20 cellular contexts compared by ENCODE assay signal in genomic region chr9:3954228-3954949, GRCh38.
A peak's percentile ranks its signal among the peaks of the same experiment; 100 is the strongest.
DNase-seq lines count a peak whose midpoint lies in the region; TF ChIP-seq lines count a peak whose summit lies in the region.
"Had no signal": no experiment of that assay in that cellular context is flagged by ENCODE, and none has a peak within 500 bp of the region (broad histone marks: within the 10 kb centered on the region; RNA-seq: fewer than 3 reads in every experiment).

No MANE protein-coding gene starts in this region.

- H4K8ac ChIP-seq in mesenchymal stem cell (ENCODE audit: low read length): no peak overlapping the region

- H3K4me1 ChIP-seq in A673 (ENCODE audit: insufficient read depth, low read length, poor library complexity, severe bottlenecking): peaks cover 49% of the 10 kb centered on the region
- H3K4me1 ChIP-seq in HUES48 (ENCODE audit: control insufficient read depth, insufficient read depth, low read length): peaks cover 42% of the 10 kb centered on the region
- H3K4me1 ChIP-seq in mesenchymal stem cell (ENCODE audit: control insufficient read depth, insufficient read depth, low read depth, low read length): peaks cover 3% of the 10 kb centered on the region
- peaks cover 13% of the 10 kb centered on the region for H3K4me1 ChIP-seq in left ventricle myocardium inferior
- H3K4me1 ChIP-seq: stomach, transverse colon had no signal

- no peaks in the 10 kb centered on the region for H3K9me3 ChIP-seq in A673 (ENCODE audit: low read depth, low read length, poor library complexity, severe bottlenecking)
- no peaks in the 10 kb centered on the region for H3K9me3 ChIP-seq in HUES48 (ENCODE audit: control insufficient read depth, insufficient read depth, low read length)
- no peaks in the 10 kb centered on the region for H3K9me3 ChIP-seq in mesenchymal stem cell (ENCODE audit: control insufficient read depth, low read length)
- no peaks in the 10 kb centered on the region for H3K9me3 ChIP-seq in left ventricle myocardium inferior (replicated peaks)
- H3K9me3 ChIP-seq: stomach, transverse colon had no signal

- DNase-seq in A673 (ENCODE audit: low spot score): peak; percentile 89
- no peak for DNase-seq in caudate nucleus (lab: John Stamatoyannopoulos, UW)
- no peak for DNase-seq in mesenchymal stem cell
- no peak for DNase-seq in activated effector memory CD4-positive, alpha-beta T cell treated with anti-CD3 and anti-CD28 coated beads, Interleukin-2, amount 50 U/mL, for 16 hours
- DNase-seq in left ventricle myocardium inferior: no peak
- no peak for DNase-seq in NCI-H345 treated with DMSO at 0.1 percent for 48 hours (lab: John Stamatoyannopoulos, UW; ENCODE audit: unreplicated experiment)
- DNase-seq in DMS79 (lab: John Stamatoyannopoulos, UW): no peak
- DNase-seq: activated gamma-delta T cell treated with Interleukin-2 at 50 U/mL for 16 hours; amniotic stem cell; cerebellar nuclear complex; head of caudate nucleus; NCI-H2029; NCI-H446; PC-9; SHP77 treated with DMSO at 0.1 percent for 48 hours; stimulated activated CD4-positive, alpha-beta T cell treated with anti-CD3 and anti-CD28 coated beads, Interleukin-4, amount 100 ng/mL, for 1 hour; stomach; transverse colon had no signal

- no peaks in the 10 kb centered on the region for H3K36me3 ChIP-seq in A673 (ENCODE audit: insufficient read depth, low read length, poor library complexity, severe bottlenecking)
- no peaks in the 10 kb centered on the region for H3K36me3 ChIP-seq in HUES48 (ENCODE audit: control insufficient read depth, insufficient read depth, low read length)
- H3K36me3 ChIP-seq in mesenchymal stem cell (ENCODE audit: control insufficient read depth in 1 of 2, insufficient read depth in 2 of 2, low read depth in 1 of 2, low read length in 2 of 2): no peaks in the 10 kb centered on the region
- H3K36me3 ChIP-seq in left ventricle myocardium inferior: no peaks in the 10 kb centered on the region
- H3K36me3 ChIP-seq: stomach, transverse colon had no signal

- TF ChIP-seq CTCF in A673 (conservative IDR thresholded peaks at IDR 0.05; ENCODE audit: low read depth, low read length) (no peak), left ventricle myocardium inferior (IDR thresholded peaks at IDR 0.05; ENCODE audit: borderline replicate concordance) (no peak)

- no peak overlapping the region for H3K4me2 ChIP-seq in mesenchymal stem cell (ENCODE audit: low read length, poor library complexity, severe bottlenecking)
- H3K4me2 ChIP-seq: PC-9 had no signal

- H2BK15ac ChIP-seq in mesenchymal stem cell (ENCODE audit: low read depth, poor library complexity, severe bottlenecking): no peak overlapping the region

- no peak overlapping the region for H3K14ac ChIP-seq in mesenchymal stem cell (ENCODE audit: low read length in 2 of 2)

- no peak overlapping the region for H3K23ac ChIP-seq in mesenchymal stem cell (ENCODE audit: low read length in 2 of 2)

- H3K27me3 ChIP-seq in A673 (replicated peaks; ENCODE audit: insufficient read depth, low read depth, low read length, poor library complexity) (no peaks in the 10 kb centered on the region), HUES48 (ENCODE audit: control insufficient read depth, insufficient read depth, low read length) (no peaks in the 10 kb centered on the region), mesenchymal stem cell (ENCODE audit: control insufficient read depth in 1 of 2, insufficient read depth in 1 of 2, low read length in 2 of 2) (no peaks in the 10 kb centered on the region), left ventricle myocardium inferior (ENCODE audit: low read depth) (no peaks in the 10 kb centered on the region)
- H3K27me3 ChIP-seq: stomach, transverse colon had no signal

- H3K27ac ChIP-seq in A673 (ENCODE audit: low read depth, low read length, poor library complexity, severe bottlenecking) (peak overlapping the region; percentile 62), HUES48 (ENCODE audit: low read depth, low read length) (peak overlapping the region; percentile 91), caudate nucleus (ENCODE audit: low read depth, low read length) (peak overlapping the region; percentile 36), mesenchymal stem cell (ENCODE audit: low read length, poor library complexity, severe bottlenecking) (peak overlapping the region; percentile 45), left ventricle myocardium inferior (replicated peaks) (no peak overlapping the region)
- H3K27ac ChIP-seq: GM23248, PC-9, transverse colon had no signal

- peak overlapping the region in 1 of 2 experiments; percentile 38 for H3K4ac ChIP-seq in mesenchymal stem cell (ENCODE audit: low read depth in 1 of 2, low read length in 2 of 2)

- H3K9ac ChIP-seq in HUES48 (ENCODE audit: low read depth, low read length): no peak overlapping the region
- peak overlapping the region; percentile 18 for H3K9ac ChIP-seq in mesenchymal stem cell (ENCODE audit: low read length)
- H3K9ac ChIP-seq: GM23248 had no signal

- CTCF ChIA-PET in A673 (lab: Charles Lee): interaction anchor here (0.6 kb wide), 1 partner anchor 8 kb away, joined by 5 read pairs; no protein-coding TSS in a partner anchor

- POLR2A ChIA-PET in A673 (lab: Charles Lee; ENCODE audit: low non-redundant PET): interaction anchor here (0.5 to 0.7 kb wide), 2 partner anchors 11 to 67 kb away, joined by 5 to 10 read pairs; no protein-coding TSS in a partner anchor

- intact Hi-C loops in A673 (cut with micrococcal nuclease; ENCODE audit: unreplicated experiment) (loop anchor here (10.0 kb wide), 1 partner anchor 430 kb away; the partner anchor contains the start of gene RFX3), left ventricle myocardium inferior (cut with micrococcal nuclease) (no loop called here)

- H2BK12ac ChIP-seq in mesenchymal stem cell (ENCODE audit: low read length in 2 of 2): no peak overlapping the region

- H2BK5ac ChIP-seq in mesenchymal stem cell (ENCODE audit: low read depth, low read length, poor library complexity, severe bottlenecking): no peak overlapping the region

- peaks cover 30% of the 10 kb centered on the region for H3K79me1 ChIP-seq in mesenchymal stem cell (replicated peaks; ENCODE audit: low read length, poor library complexity, severe bottlenecking)

- H3K4me3 ChIP-seq in A673 (ENCODE audit: low read depth, low read length, poor library complexity, severe bottlenecking) (no peak overlapping the region), HUES48 (ENCODE audit: low read depth, low read length) (no peak overlapping the region; the same call in 1 of the 2 replicates), mesenchymal stem cell (ENCODE audit: insufficient read depth in 1 of 2, low read depth in 1 of 2, low read length in 2 of 2) (no peak overlapping the region), left ventricle myocardium inferior (no peak overlapping the region)
- H3K4me3 ChIP-seq: GM23248, PC-9, stomach, transverse colon had no signal

- no TSS peak for BruUV-seq in A673 (replicated peaks; lab: Mats Ljungman, UMichigan)

- peak overlapping the region; percentile 75 for H2BK120ac ChIP-seq in mesenchymal stem cell (ENCODE audit: low read depth, low read length)

- no peak overlapping the region for H4K91ac ChIP-seq in mesenchymal stem cell (ENCODE audit: low read length)

- 77% methylated on average over 4 of the region's 4 CpGs for WGBS in mesenchymal stem cell

- H2AK5ac ChIP-seq in mesenchymal stem cell (ENCODE audit: low read length, severe bottlenecking): no peak overlapping the region

- H3K18ac ChIP-seq in mesenchymal stem cell (ENCODE audit: low read depth in 1 of 2, low read length in 2 of 2): peak overlapping the region; percentile 40 to 64

- H2AFZ ChIP-seq in mesenchymal stem cell (ENCODE audit: low read depth, low read length): no peak overlapping the region
- H2AFZ ChIP-seq: PC-9 had no signal
